In genomic region chr6:167087857-167088256, GRCh38 we compare ENCODE assay signal across 27 cellular contexts. TPM values are rescaled to one million over a fixed set of nuclear protein-coding genes. Genes with fewer than 3 reads are reported as not detected.
A peak's percentile ranks its signal among the peaks of the same experiment; 100 is the strongest.
DNase-seq lines count a peak whose midpoint lies in the region; ATAC-seq, FAIRE-seq and TF ChIP-seq lines count a peak whose summit lies in the region.
"Had no signal": no experiment of that assay in that cellular context is flagged by ENCODE, and none has a peak within 500 bp of the region (broad histone marks: within the 10 kb centered on the region; RNA-seq: fewer than 3 reads in every experiment).

No MANE protein-coding gene starts in this region.

- H3K27me3 Mint-ChIP-seq in activated B cell treated with CpG ODN at 0.5 μM for 24 hours (no peaks in the 10 kb centered on the region), HFFc6 (ENCODE audit: insufficient read depth) (no peaks in the 10 kb centered on the region)
- H3K27me3 Mint-ChIP-seq: CD4-positive, alpha-beta memory T cell; CD4-positive, CD25-positive, alpha-beta regulatory T cell had no signal

- H3K27me3 ChIP-seq in endothelial cell of umbilical vein (ENCODE audit: control insufficient read depth in 2 of 2, insufficient read depth in 2 of 2, low read length in 2 of 2) (no peaks in the 10 kb centered on the region), tibial nerve (no peaks in the 10 kb centered on the region)
- H3K27me3 ChIP-seq: BE2C, BLaER1 had no signal

- peak overlapping the region; percentile 42 for H3K27ac Mint-ChIP-seq in activated B cell treated with CpG ODN at 0.5 μM for 24 hours
- no peak overlapping the region for H3K27ac Mint-ChIP-seq in HFFc6
- H3K27ac Mint-ChIP-seq: CD4-positive, CD25-positive, alpha-beta regulatory T cell had no signal

- CTCF ChIA-PET in HEK293 (lab: Yijun Ruan, JAX) = interaction anchor here (0.7 to 1.1 kb wide), 2 partner anchors 9 to 135 kb away, joined by 3 to 4 read pairs; no protein-coding TSS in a partner anchor
- CTCF ChIA-PET in OCI-LY7 (lab: Charles Lee; ENCODE audit: unreplicated experiment) = no interaction called here
- CTCF ChIA-PET in activated B cell treated with CpG ODN at 0.5 μM for 24 hours (lab: Charles Lee) = interaction anchor here (1.3 to 11.5 kb wide), 2 partner anchors 42 to 53 kb away, joined by 4 to 145 read pairs; no protein-coding TSS in a partner anchor
- CTCF ChIA-PET in endothelial cell of umbilical vein (lab: Charles Lee) = no interaction called here

- H3K79me2 ChIP-seq in OCI-LY7 (ENCODE audit: insufficient read depth, low read depth, low read length) = no peaks in the 10 kb centered on the region
- H3K79me2 ChIP-seq in endothelial cell of umbilical vein (ENCODE audit: control insufficient read depth, insufficient read depth, low read length) = no peaks in the 10 kb centered on the region

- no peak overlapping the region for H3K27ac ChIP-seq in HEK293 (ENCODE audit: extremely low read depth, low read depth, low read length)
- peak overlapping the region; percentile 78 for H3K27ac ChIP-seq in OCI-LY7 (ENCODE audit: low read depth, low read length, poor library complexity, severe bottlenecking)
- H3K27ac ChIP-seq in endothelial cell of umbilical vein (ENCODE audit: insufficient read depth, low read depth, low read length) = no peak overlapping the region
- H3K27ac ChIP-seq in tibial nerve = no peak overlapping the region
- H3K27ac ChIP-seq: BLaER1 had no signal

- peaks cover 7% of the 10 kb centered on the region for H3K9me3 Mint-ChIP-seq in activated B cell treated with CpG ODN at 0.5 μM for 24 hours
- peaks cover 47% of the 10 kb centered on the region for H3K9me3 Mint-ChIP-seq in HFFc6

- peaks cover 16% of the 10 kb centered on the region for H3K36me3 Mint-ChIP-seq in activated B cell treated with CpG ODN at 0.5 μM for 24 hours (ENCODE audit: low read depth)
- H3K36me3 Mint-ChIP-seq in HFFc6 (ENCODE audit: low read depth) = no peaks in the 10 kb centered on the region
- H3K36me3 Mint-ChIP-seq: CD14-positive monocyte; CD4-positive, CD25-positive, alpha-beta regulatory T cell had no signal

- H2AFZ ChIP-seq in OCI-LY7 (ENCODE audit: low read length) (no peak overlapping the region), endothelial cell of umbilical vein (ENCODE audit: low read depth, low read length) (no peak overlapping the region)

- DNase-seq in OCI-LY7 (ENCODE audit: low spot score) = no peak
- no peak for DNase-seq in activated B cell treated with CpG ODN at 0.5 μM for 24 hours
- DNase-seq in endothelial cell of umbilical vein (ENCODE audit: low read depth, low spot score) = no peak
- DNase-seq in HFFc6 = no peak
- DNase-seq in tibial nerve (ENCODE audit: low spot score in 2 of 2) = no peak
- no peak for DNase-seq in Right ventricle myocardium inferior (ENCODE audit: missing footprints)
- no peak for DNase-seq in ureter (ENCODE audit: low spot score)
- DNase-seq: 8988T; ACHN; BE2C; C1 segment of cervical spinal cord; CD4-positive, alpha-beta memory T cell; CD4-positive, CD25-positive, alpha-beta regulatory T cell; CD8-positive, alpha-beta memory T cell; COR-L47; DMS 273 treated with DMSO at 0.1 percent for 48 hours; DMS79 treated with DMSO at 0.1 percent for 48 hours; GF-D8 had no signal

- TF ChIP-seq CTCF in HEK293 (tag by site-specific recombination; IDR thresholded peaks at IDR 0.05) (no peak), OCI-LY7 (conservative IDR thresholded peaks at IDR 0.05; ENCODE audit: low read length) (no peak), activated B cell treated with CpG ODN at 0.5 μM for 24 hours (IDR thresholded peaks at IDR 0.05) (no peak), endothelial cell of umbilical vein (IDR thresholded peaks at IDR 0.05; ENCODE audit: extremely low read depth in 1 of 2, insufficient read depth in 1 of 2, low read depth in 1 of 2, low read length in 2 of 2) (no peak), HFFc6 (IDR thresholded peaks at IDR 0.05) (no peak), tibial nerve (IDR thresholded peaks at IDR 0.05) (no peak)

- intact Hi-C loops in OCI-LY7 (cut with micrococcal nuclease; ENCODE audit: unreplicated experiment) = loop anchor here (1.0 kb wide), 1 partner anchor 8 kb away; no protein-coding TSS in a partner anchor
- intact Hi-C loops in activated B cell treated with CpG ODN at 0.5 μM for 24 hours (cut with micrococcal nuclease) = no loop called here
- intact Hi-C loops in endothelial cell of umbilical vein (cut with micrococcal nuclease) = no loop called here
- intact Hi-C loops in Right ventricle myocardium inferior (cut with DNase I) = no loop called here

- H3K9ac ChIP-seq in endothelial cell of umbilical vein (replicated peaks; ENCODE audit: extremely low read depth, insufficient read depth, low read length) = no peak overlapping the region
- H3K9ac ChIP-seq: BLaER1 had no signal

- no TSS peak for BruUV-seq in OCI-LY7 (replicated peaks; lab: Mats Ljungman, UMichigan)
- no TSS peak for BruUV-seq in endothelial cell of umbilical vein (replicated peaks; lab: Mats Ljungman, UMichigan)

- dilution Hi-C loops in endothelial cell of umbilical vein (cut with MboI; ENCODE audit: extremely low pct_ligation_motif_present, low sequenced_read_pairs) = no loop called here

- no peaks in the 10 kb centered on the region for H3K9me1 ChIP-seq in endothelial cell of umbilical vein (replicated peaks; ENCODE audit: control insufficient read depth, extremely low read depth, insufficient read depth, low read length)

- FAIRE-seq in endothelial cell of umbilical vein (lab: Jason Lieb, UNC) = peak; percentile 50
- FAIRE-seq: A204.1, G401.6, GM12892, GM18507 had no signal

- ATAC-seq in activated B cell treated with CpG ODN at 0.5 μM for 24 hours (ENCODE audit: low read depth) = no peak
- no peak for ATAC-seq in Right ventricle myocardium inferior

- 94 to 96% methylated on average over 3 of the region's 3 CpGs for WGBS in tibial nerve, 2 donors

- no peaks in the 10 kb centered on the region for H4K20me1 ChIP-seq in OCI-LY7 (ENCODE audit: insufficient read depth, low read length)
- no peaks in the 10 kb centered on the region for H4K20me1 ChIP-seq in endothelial cell of umbilical vein (replicated peaks; ENCODE audit: control insufficient read depth, extremely low read depth, insufficient read depth, low read length)
- H4K20me1 ChIP-seq: BLaER1 had no signal

- H3K9me3 ChIP-seq in HEK293 (ENCODE audit: control insufficient read depth, insufficient read depth, low read depth, low read length) (no peaks in the 10 kb centered on the region), OCI-LY7 (ENCODE audit: low read length) (peaks cover 19% of the 10 kb centered on the region), endothelial cell of umbilical vein (replicated peaks; ENCODE audit: control insufficient read depth, insufficient read depth, low read length) (no peaks in the 10 kb centered on the region), tibial nerve (peaks cover 0 to 14% (median 3%) of the 10 kb centered on the region in 4 donors)
- H3K9me3 ChIP-seq: BE2C had no signal

- no peaks in the 10 kb centered on the region for H3K4me1 ChIP-seq in HEK293 (ENCODE audit: control insufficient read depth, insufficient read depth, low read length)
- peaks cover 55% of the 10 kb centered on the region for H3K4me1 ChIP-seq in OCI-LY7 (ENCODE audit: insufficient read depth, low read length, poor library complexity, severe bottlenecking)
- no peaks in the 10 kb centered on the region for H3K4me1 ChIP-seq in endothelial cell of umbilical vein (ENCODE audit: control insufficient read depth, extremely low read depth, insufficient read depth, low read length)
- H3K4me1 ChIP-seq in tibial nerve = no peaks in the 10 kb centered on the region
- H3K4me1 ChIP-seq: BE2C had no signal

- H3K4me3 ChIP-seq in HEK293 (ENCODE audit: low read depth, low read length) = no peak overlapping the region
- H3K4me3 ChIP-seq in OCI-LY7 (ENCODE audit: low read depth, low read length, poor library complexity, severe bottlenecking) = no peak overlapping the region
- H3K4me3 ChIP-seq in endothelial cell of umbilical vein (replicated peaks in 1 of 3; ENCODE audit: insufficient read depth in 1 of 3, low read depth in 1 of 3, low read length in 3 of 3) = no peak overlapping the region
- no peak overlapping the region for H3K4me3 ChIP-seq in tibial nerve
- H3K4me3 ChIP-seq: BLaER1 had no signal

- no peak for TF ChIP-seq EP300 in tibial nerve (IDR thresholded peaks at IDR 0.05)

- POLR2A ChIA-PET in HEK293 (lab: Yijun Ruan, JAX) = interaction anchor here (0.7 kb wide), 1 partner anchor 35 kb away, joined by 3 read pairs; no protein-coding TSS in a partner anchor
- POLR2A ChIA-PET in OCI-LY7 (lab: Charles Lee) = interaction anchor here (0.6 to 10.2 kb wide), 12 partner anchors 9 to 88 kb away, joined by 3 to 96 read pairs (median 4); partner anchors contain the start of gene CCR6
- POLR2A ChIA-PET in activated B cell treated with CpG ODN at 0.5 μM for 24 hours (lab: Charles Lee) = interaction anchor here (2.9 to 10.1 kb wide), 3 partner anchors 27 to 42 kb away, joined by 9 to 970 read pairs (median 411); partner anchors contain the start of gene CCR6
- POLR2A ChIA-PET in endothelial cell of umbilical vein (lab: Charles Lee) = interaction anchor here (0.7 kb wide), 1 partner anchor 49 kb away, joined by 4 read pairs; no protein-coding TSS in a partner anchor

- no peaks in the 10 kb centered on the region for H3K9me2 ChIP-seq in OCI-LY7 (ENCODE audit: insufficient read depth, low read length)

- H3K4me2 ChIP-seq in OCI-LY7 (ENCODE audit: low read length) (no peak overlapping the region; the same call in 1 of the 2 replicates), endothelial cell of umbilical vein (ENCODE audit: insufficient read depth, low read length) (no peak overlapping the region)

- no peaks in the 10 kb centered on the region for H3K36me3 ChIP-seq in HEK293 (ENCODE audit: control insufficient read depth in 2 of 2, insufficient read depth in 1 of 2, low read length in 2 of 2)
- H3K36me3 ChIP-seq in OCI-LY7 (ENCODE audit: insufficient read depth, low read length) = peaks cover 4% of the 10 kb centered on the region; the same call in 1 of the 2 replicates
- H3K36me3 ChIP-seq in endothelial cell of umbilical vein (ENCODE audit: control insufficient read depth in 2 of 2, extremely low read depth in 1 of 2, insufficient read depth in 2 of 2, low read length in 2 of 2) = no peaks in the 10 kb centered on the region
- no peaks in the 10 kb centered on the region for H3K36me3 ChIP-seq in tibial nerve
- H3K36me3 ChIP-seq: BE2C, BLaER1 had no signal

- H3K4me1 Mint-ChIP-seq in activated B cell treated with CpG ODN at 0.5 μM for 24 hours (peaks cover 52% of the 10 kb centered on the region), HFFc6 (ENCODE audit: low read depth) (no peaks in the 10 kb centered on the region)

- no peak for TF ChIP-seq POLR2A in endothelial cell of umbilical vein (IDR thresholded peaks at IDR 0.05; ENCODE audit: low read depth, low read length)
- TF ChIP-seq POLR2A in tibial nerve (IDR thresholded peaks at IDR 0.05) = no peak

- no peak overlapping the region for H3K4me3 Mint-ChIP-seq in activated B cell treated with CpG ODN at 0.5 μM for 24 hours
- no peak overlapping the region for H3K4me3 Mint-ChIP-seq in HFFc6
- H3K4me3 Mint-ChIP-seq: CD4-positive, alpha-beta memory T cell; CD8-positive, alpha-beta memory T cell had no signal

RNA-seq across cellular contexts. Expression of gene CCR6, which starts 35.0 kb away (rescaled TPM):
- 0.05 and 0.35 TPM in 2 replicates for total RNA-seq in OCI-LY7 (2014; rRNA removed; shearing (Covaris generic))
- total RNA-seq in OCI-LY7 (2022) (0.10 TPM in 1 of 2 replicates, not detected in the other), activated B cell treated with CpG ODN at 0.5 μM for 24 hours (26.2 and 28.9 TPM in 2 replicates), endothelial cell of umbilical vein (not detected in 2 replicates), tibial nerve (not detected), Right ventricle myocardium inferior (not detected), ureter (not detected)
- polyA plus RNA-seq in endothelial cell of umbilical vein = not detected in 2 replicates
- polyA plus RNA-seq in endothelial cell of umbilical vein (2011; cell fraction: cytosol; rRNA removed) = not detected in 2 replicates
- polyA plus RNA-seq in endothelial cell of umbilical vein (2011; cell fraction: nucleus; rRNA removed) = not detected in 2 replicates
- not detected in 2 replicates for polyA plus RNA-seq in endothelial cell of umbilical vein (2012)
- not detected in 2 replicates for polyA minus RNA-seq in endothelial cell of umbilical vein
- not detected for polyA minus RNA-seq in endothelial cell of umbilical vein (2011; cell fraction: cytosol; rRNA and poly(A)+ RNA removed)
- polyA minus RNA-seq in endothelial cell of umbilical vein (2011; cell fraction: nucleus; rRNA and poly(A)+ RNA removed) = not detected in 2 replicates
- not detected for total RNA-seq in HFFc6 (2021; fragmentation: NEBNext Ultra II Directional; extraction: Animal tissue kit (Norgen Biotek cat#: 25700))
- total RNA-seq: A673 had no signal
- polyA plus RNA-seq: AG04450 had no signal

Comparison
In these comparisons a context has a peak if more than half of its experiments do, and no peak if none do; other contexts are left out.
1. RNA of gene CCR6, which starts 35.0 kb away (total RNA-seq): 26.2 to 28.9 TPM in activated B cell treated with CpG ODN at 0.5 μM for 24 hours; 0.05 to 0.35 TPM in OCI-LY7, not detected in endothelial cell of umbilical vein, not detected in HFFc6, not detected in tibial nerve, not detected in Right ventricle myocardium inferior (single experiment) and not detected in ureter (single experiment); every median in the first group is over 10 times any median in the second.
2. CTCF ChIA-PET loops: an anchor here in HEK293 (0.7 to 1.1 kb wide) and activated B cell treated with CpG ODN at 0.5 μM for 24 hours (1.3 to 11.5 kb wide); none called in OCI-LY7 and endothelial cell of umbilical vein.